Comparison of ENCODE assay signal across 18 cellular contexts in the genomic region with DNA sequence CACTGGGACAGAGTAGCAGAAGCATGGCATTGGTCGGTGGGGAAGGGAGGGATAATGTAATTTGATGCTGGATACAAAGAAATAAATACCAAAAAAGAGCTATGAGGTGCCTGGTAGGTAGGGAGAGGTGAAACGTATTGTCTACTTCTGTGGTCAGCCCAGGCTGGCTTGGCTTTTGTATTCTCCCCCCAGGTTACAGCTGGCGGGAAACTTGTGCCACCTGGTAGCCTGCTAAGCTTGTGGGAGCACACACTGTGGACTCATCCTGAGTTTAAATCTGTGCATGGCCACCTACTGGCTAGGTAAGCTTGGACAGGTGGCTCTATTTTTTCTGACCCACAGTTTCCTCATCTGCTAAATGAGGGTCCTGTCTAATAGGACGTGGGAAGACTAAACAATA.
DNase-seq lines count a peak whose midpoint lies in the region; ATAC-seq, FAIRE-seq and TF ChIP-seq lines count a peak whose summit lies in the region.
"Had no signal": no experiment of that assay in that cellular context is flagged by ENCODE, and none has a peak within 500 bp of the region (broad histone marks: within the 10 kb centered on the region; RNA-seq: fewer than 3 reads in every experiment).

No MANE protein-coding gene starts in this region.

- H3K18ac ChIP-seq in H1 (ENCODE audit: extremely low read depth, low read length) = no peak overlapping the region

- H3K23ac ChIP-seq in H1 (ENCODE audit: insufficient read length) = no peak overlapping the region

- H3K4ac ChIP-seq in H1 (replicated peaks; ENCODE audit: insufficient read length, low read depth, low read length) = no peak overlapping the region

- H4K91ac ChIP-seq in H1 (replicated peaks; ENCODE audit: insufficient read length, low read length) = no peak overlapping the region

- TF ChIP-seq POLR2A in GM12891 (IDR thresholded peaks at IDR 0.05; ENCODE audit: low read depth, low read length) = no peak
- TF ChIP-seq POLR2A in H1 (IDR thresholded peaks at IDR 0.05; ENCODE audit: control extremely low read depth in 1 of 2, low read depth in 2 of 2, low read length in 2 of 2) = no peak
- no peak for TF ChIP-seq POLR2A in uterus (IDR thresholded peaks at IDR 0.05)

- ATAC-seq in GM21526 (IDR thresholded peaks at IDR 0.05; ENCODE audit: low FRiP score, unreplicated experiment) = no peak
- ATAC-seq: A549, K562 had no signal

- H2AK5ac ChIP-seq in H1 (ENCODE audit: low read depth, low read length) = no peak overlapping the region

- H3K79me1 ChIP-seq in H1 (ENCODE audit: low read depth, low read length) = no peaks in the 10 kb centered on the region

- 80% methylated on average over 4 of the region's 4 CpGs; no CpG with 5 or more reads in 1 of the 2 experiments for WGBS in H1 (ENCODE audit: extremely low coverage in 1 of 2, insufficient coverage in 1 of 2, insufficient read length in 1 of 2, insufficient replicate concordance in 2 of 2, low coverage in 1 of 2, low lambda C conversion rate in 2 of 2, missing lambda C conversion rate in 1 of 2), 2 experiments

- CTCF ChIA-PET in PC-9 (lab: Charles Lee) (interaction anchor here (0.6 kb wide), 2 partner anchors 13 to 36 kb away, joined by 3 to 4 read pairs; no protein-coding TSS in a partner anchor), H1 (lab: Charles Lee; ENCODE audit: partially characterized antibody) (interaction anchor here (1.2 kb wide), 1 partner anchor 144 kb away, joined by 3 read pairs; no protein-coding TSS in a partner anchor)

- no TSS peak for BruUV-seq in PC-9 (replicated peaks; lab: Mats Ljungman, UMichigan)

- H3K79me2 ChIP-seq in PC-9 (ENCODE audit: low read depth) (no peaks in the 10 kb centered on the region), H1 (ENCODE audit: control insufficient read depth in 1 of 2, insufficient read depth in 2 of 2, low read length in 2 of 2) (no peaks in the 10 kb centered on the region)

- peaks cover 7% of the 10 kb centered on the region; the same call in 1 of the 2 replicates for H3F3A ChIP-seq in PC-9 (ENCODE audit: insufficient read depth, low read depth)

- H3K14ac ChIP-seq in H1 (ENCODE audit: insufficient read length) = no peak overlapping the region

- H4K8ac ChIP-seq in H1 (ENCODE audit: extremely low read depth, insufficient read depth, low read length) = no peak overlapping the region

- H3K36me3 ChIP-seq in PC-9 (ENCODE audit: low read depth) (no peaks in the 10 kb centered on the region), H1 (ENCODE audit: control insufficient read depth in 2 of 4, insufficient read depth in 4 of 4, low read length in 3 of 4) (no peaks in the 10 kb centered on the region), uterus (no peaks in the 10 kb centered on the region)
- H3K36me3 ChIP-seq: BE2C had no signal

- H3K4me2 ChIP-seq in PC-9 (peak overlapping the region; percentile 8; the same call in 1 of the 2 replicates), H1 (ENCODE audit: insufficient read depth in 1 of 2, low read depth in 2 of 2, low read length in 2 of 2) (no peak overlapping the region)
- H3K4me2 ChIP-seq: A549 had no signal

- H3K27ac ChIP-seq in PC-9 (peak overlapping the region; percentile 8; the same call in 1 of the 2 replicates), H1 (ENCODE audit: low read depth, low read length) (no peak overlapping the region), uterus (no peak overlapping the region)
- H3K27ac ChIP-seq: A549, C4-2B had no signal

- POLR2A ChIA-PET in PC-9 (lab: Charles Lee; ENCODE audit: unreplicated experiment) = no interaction called here
- POLR2A ChIA-PET in H1 (lab: Charles Lee; ENCODE audit: partially characterized antibody) = interaction anchor here (0.8 kb wide), 1 partner anchor 60 kb away, joined by 3 read pairs; no protein-coding TSS in a partner anchor

- no peaks in the 10 kb centered on the region for H3K23me2 ChIP-seq in H1 (ENCODE audit: low read depth, low read length)

- H3K9ac ChIP-seq in H1 (replicated peaks in 1 of 4; ENCODE audit: extremely low read depth in 1 of 4, low read depth in 3 of 4, low read length in 3 of 4) = no peak overlapping the region

- no peak overlapping the region for H2BK120ac ChIP-seq in H1 (replicated peaks; ENCODE audit: low read depth, low read length)

- H2AFZ ChIP-seq in PC-9 (peak overlapping the region; percentile 34; the same call in 1 of the 2 replicates), H1 (ENCODE audit: low read length) (no peak overlapping the region)

- H2BK20ac ChIP-seq in H1 (ENCODE audit: low read length) = no peak overlapping the region

- H3K9me2 ChIP-seq in PC-9 (ENCODE audit: insufficient read depth) = no peaks in the 10 kb centered on the region

- H2BK15ac ChIP-seq in H1 (ENCODE audit: low read length) = no peak overlapping the region

- H4K5ac ChIP-seq in H1 (ENCODE audit: insufficient read length, low read depth, low read length) = no peak overlapping the region

- FAIRE-seq in GM12891 (lab: Jason Lieb, UNC) (peak; percentile 5), H1 (lab: Jason Lieb, UNC) (no peak)
- FAIRE-seq: A549, D721Med, K562 had no signal

- H3K4me1 ChIP-seq in PC-9 (replicated peaks; ENCODE audit: insufficient read depth) = peaks cover 19% of the 10 kb centered on the region
- H3K4me1 ChIP-seq in H1 (replicated peaks in 1 of 4; ENCODE audit: control insufficient read depth in 3 of 4, insufficient read depth in 4 of 4, low read length in 3 of 4) = no peaks in the 10 kb centered on the region
- no peaks in the 10 kb centered on the region for H3K4me1 ChIP-seq in uterus
- H3K4me1 ChIP-seq: A549, BE2C had no signal

- H3K9me3 ChIP-seq in PC-9 (ENCODE audit: insufficient read depth, low read depth) (no peaks in the 10 kb centered on the region), H1 (ENCODE audit: insufficient read depth in 2 of 2, low read depth in 1 of 2, low read length in 1 of 2) (no peaks in the 10 kb centered on the region), uterus (no peaks in the 10 kb centered on the region)
- H3K9me3 ChIP-seq: A549, BE2C had no signal

- H4K20me1 ChIP-seq in PC-9 (ENCODE audit: insufficient read depth) = no peaks in the 10 kb centered on the region
- no peaks in the 10 kb centered on the region for H4K20me1 ChIP-seq in H1 (replicated peaks in 1 of 2; ENCODE audit: control insufficient read depth in 1 of 2, insufficient read depth in 2 of 2, low read length in 2 of 2)

- DNase-seq in Daoy (ENCODE audit: low read depth) = peak; percentile 14
- DNase-seq in GM12891 (ENCODE audit: insufficient read length, low spot score) = no peak
- DNase-seq in PC-9 = peak in 1 of 2 experiments; percentile 78
- DNase-seq in H1 (ENCODE audit: low read depth in 1 of 2, low spot score in 2 of 2) = no peak
- no peak for DNase-seq in iPS-NIHi11 (ENCODE audit: low spot score)
- DNase-seq in uterus = no peak
- DNase-seq: BE2C; CD4-positive, alpha-beta memory T cell; COR-L47; DMS153; DMS79 treated with DMSO at 0.1 percent for 48 hours; GDM1; H7 had no signal

- no peak overlapping the region for H3K56ac ChIP-seq in H1 (replicated peaks; ENCODE audit: insufficient read length, low read depth, low read length)

- no peak overlapping the region for H2BK5ac ChIP-seq in H1 (ENCODE audit: low read depth, low read length)

- TF ChIP-seq CTCF in PC-9 (conservative IDR thresholded peaks at IDR 0.05) (peak; percentile 17; the same call in 1 of the 2 replicates), H1 (IDR thresholded peaks at IDR 0.05; ENCODE audit: control extremely low read depth in 1 of 3, insufficient read depth in 1 of 3, low read depth in 1 of 3, low read length in 3 of 3) (no peak), uterus (IDR thresholded peaks at IDR 0.05) (no peak)

- H3K4me3 ChIP-seq in PC-9 = no peak overlapping the region
- H3K4me3 ChIP-seq in H1 (ENCODE audit: extremely low read depth in 1 of 4, insufficient read depth in 2 of 4, low read depth in 3 of 4, low read length in 4 of 4) = no peak overlapping the region
- H3K4me3 ChIP-seq in uterus = no peak overlapping the region
- H3K4me3 ChIP-seq: A549, K562 had no signal

- intact Hi-C loops in PC-9 (cut with micrococcal nuclease; ENCODE audit: unreplicated experiment) (no loop called here), uterus (cut with DNase I; ENCODE audit: low total_unique reads) (no loop called here)

- TF ChIP-seq RAD21 in H1 (IDR thresholded peaks at IDR 0.05 in 1 of 2, conservative IDR thresholded peaks at IDR 0.05 in 1 of 2; ENCODE audit: low read depth in 2 of 2, low read length in 2 of 2) = no peak

- no peak for TF ChIP-seq EP300 in H1 (IDR thresholded peaks at IDR 0.05; ENCODE audit: borderline replicate concordance in 1 of 2, low read depth in 2 of 2, low read length in 2 of 2)

- H3K27me3 ChIP-seq in PC-9 (ENCODE audit: insufficient read depth, low read depth) (no peaks in the 10 kb centered on the region), H1 (replicated peaks in 1 of 4; ENCODE audit: control insufficient read depth in 3 of 4, extremely low read depth in 1 of 4, insufficient read depth in 3 of 4, low read length in 3 of 4) (no peaks in the 10 kb centered on the region), uterus (no peaks in the 10 kb centered on the region)
- H3K27me3 ChIP-seq: BE2C had no signal

- H2BK12ac ChIP-seq in H1 (ENCODE audit: low read depth, low read length) = no peak overlapping the region

TF ChIP-seq in GM12891, 5 proteins besides CTCF, POLR2A, EP300 and RAD21:
- no peak for TF ChIP-seq SPI1 (IDR thresholded peaks at IDR 0.05; ENCODE audit: low read depth, low read length)
- no peak for TF ChIP-seq POLR2AphosphoS5 (IDR thresholded peaks at IDR 0.05; ENCODE audit: low read depth, low read length)
- no peak for TF ChIP-seq POU2F2 (IDR thresholded peaks at IDR 0.05; ENCODE audit: low read depth, low read length)

TF ChIP-seq in H1, 55 proteins besides CTCF, POLR2A, EP300 and RAD21:
- TF ChIP-seq SIX5 (IDR thresholded peaks at IDR 0.05; ENCODE audit: low read depth, low read length) = no peak
- no peak for TF ChIP-seq EZH2 (IDR thresholded peaks at IDR 0.05; ENCODE audit: low read depth, low read length, severe bottlenecking)
- TF ChIP-seq E2F6 (IDR thresholded peaks at IDR 0.05) = peak; percentile 87
- TF ChIP-seq YY1 (IDR thresholded peaks at IDR 0.05; ENCODE audit: low read depth, low read length) = no peak
- peak; percentile 61 for TF ChIP-seq MAX (IDR thresholded peaks at IDR 0.05)
- TF ChIP-seq POLR2AphosphoS5 (IDR thresholded peaks at IDR 0.05; ENCODE audit: low read depth, low read length) = no peak
